In the genomic region with DNA sequence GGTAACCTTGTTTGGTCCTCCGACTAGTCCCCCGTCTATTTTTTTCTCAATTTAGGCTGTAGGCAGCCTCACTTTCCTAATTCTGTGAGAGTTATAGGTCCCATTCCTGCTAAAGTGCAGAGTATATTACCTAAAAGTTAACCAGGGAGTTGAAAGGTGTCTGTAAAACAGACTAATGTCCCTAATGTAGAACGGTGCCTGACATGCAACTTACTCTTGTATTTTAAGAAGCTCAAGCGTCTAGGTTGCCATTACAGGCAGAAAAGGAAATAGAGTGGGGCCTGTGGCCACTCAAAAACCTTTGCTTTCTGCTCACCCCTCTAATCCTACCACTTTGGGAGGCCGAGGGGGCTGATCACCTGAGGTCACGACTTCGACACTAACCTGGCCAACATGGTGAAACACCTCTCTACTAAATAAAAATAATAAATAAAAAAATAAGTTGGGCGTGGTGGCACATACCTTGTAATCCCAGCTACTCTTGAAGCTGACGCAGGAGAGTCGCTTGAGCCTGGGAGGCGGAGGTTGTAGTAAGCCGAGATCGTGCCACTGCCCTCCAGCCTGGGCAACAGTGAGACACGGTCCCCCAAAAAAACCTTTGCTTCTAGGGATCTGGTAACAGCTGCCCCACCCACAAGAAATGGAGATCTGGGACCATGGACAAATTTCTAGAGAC, we compare ENCODE assay signal across 8 cellular contexts. TPM values are rescaled to one million over a fixed set of nuclear protein-coding genes. Genes with fewer than 3 reads are reported as not detected.
DNase-seq lines count a peak whose midpoint lies in the region; ATAC-seq and TF ChIP-seq lines count a peak whose summit lies in the region.

No MANE protein-coding gene starts in this region.

- DNase-seq in Caki2 (ENCODE audit: low read depth) = peak; percentile 25
- peak in 1 of 2 donors; percentile 15 for DNase-seq in fibroblast of lung (ENCODE audit: low read depth in 2 of 2)
- no peak for DNase-seq in prostate gland (ENCODE audit: low spot score)
- DNase-seq in posterior vena cava (ENCODE audit: low spot score) = no peak
- DNase-seq in NCI-H2107 (lab: John Stamatoyannopoulos, UW) = no peak

- TF ChIP-seq POLR2A in prostate gland (IDR thresholded peaks at IDR 0.05) = peak; percentile 25

- H3K36me3 ChIP-seq in KMS-11 (ENCODE audit: insufficient read depth) (peaks cover 8% of the 10 kb centered on the region), fibroblast of lung (ENCODE audit: control insufficient read depth, insufficient read depth, low read length) (no peaks in the 10 kb centered on the region), prostate gland (no peaks in the 10 kb centered on the region)

- in situ Hi-C loops in Caki2 (cut with HindIII; ENCODE audit: low pct_unique_long_range_greater_than_20kb, low sequenced_read_pairs) = no loop called here

- peak overlapping the region; percentile 93 for H3K4me2 ChIP-seq in KMS-11
- H3K4me2 ChIP-seq in fibroblast of lung (ENCODE audit: extremely low read depth, insufficient read depth, low read length) = peak overlapping the region; percentile 71

- no peak for TF ChIP-seq CTCF in KMS-11 (conservative IDR thresholded peaks at IDR 0.05; ENCODE audit: low read depth, low read length)
- TF ChIP-seq CTCF in WI38 (IDR thresholded peaks at IDR 0.05; ENCODE audit: low read depth, low read length) = no peak
- no peak for TF ChIP-seq CTCF in fibroblast of lung (conservative IDR thresholded peaks at IDR 0.05 in 1 of 2, IDR thresholded peaks at IDR 0.05 in 1 of 2; ENCODE audit: low read depth in 1 of 2, low read length in 2 of 2)
- TF ChIP-seq CTCF in prostate gland (IDR thresholded peaks at IDR 0.05) = no peak

- H2AFZ ChIP-seq in KMS-11 (ENCODE audit: low read depth) = no peak overlapping the region
- H2AFZ ChIP-seq in fibroblast of lung (ENCODE audit: low read length) = no peak overlapping the region

- H3K4me3 ChIP-seq in KMS-11 (IDR thresholded peaks at IDR 0.05; ENCODE audit: insufficient read depth, low read depth, low read length) (no peak overlapping the region), WI38 (ENCODE audit: low read depth, low read length) (peak overlapping the region; percentile 87), fibroblast of lung (replicated peaks in 1 of 4; ENCODE audit: control extremely low read depth in 1 of 4, insufficient read depth in 1 of 4, low read depth in 3 of 4, low read length in 4 of 4) (peak overlapping the region; percentile 94 to 100 (median 98)), prostate gland (peak overlapping the region; percentile 81 to 85)

- H3K27me3 ChIP-seq in KMS-11 (ENCODE audit: insufficient read depth, low read depth) (no peaks in the 10 kb centered on the region), fibroblast of lung (ENCODE audit: control insufficient read depth, insufficient read depth, low read length) (no peaks in the 10 kb centered on the region), prostate gland (replicated peaks; ENCODE audit: insufficient read depth) (no peaks in the 10 kb centered on the region)

- intact Hi-C loops in prostate gland (cut with DNase I) = loop anchor here (2.0 kb wide), 1 partner anchor 74 kb away; a partner anchor contains a TSS
- intact Hi-C loops in posterior vena cava (cut with DNase I) = loop anchor here in 1 of 2 donors (10.0 kb wide), 1 partner anchor 80 kb away; a partner anchor contains a TSS

- H3K4me1 ChIP-seq in KMS-11 (ENCODE audit: low read depth, poor library complexity, severe bottlenecking) = peaks cover 59% of the 10 kb centered on the region
- H3K4me1 ChIP-seq in fibroblast of lung (ENCODE audit: control insufficient read depth, extremely low read depth, insufficient read depth, low read length) = peaks cover 2% of the 10 kb centered on the region
- peaks cover 5% of the 10 kb centered on the region for H3K4me1 ChIP-seq in prostate gland (replicated peaks)

- H3K79me2 ChIP-seq in KMS-11 (ENCODE audit: insufficient read depth, low read depth) (peaks cover 76% of the 10 kb centered on the region), fibroblast of lung (ENCODE audit: control insufficient read depth, insufficient read depth, low read length) (peaks cover 38% of the 10 kb centered on the region)

- no peak for ATAC-seq in HG03196 (IDR thresholded peaks at IDR 0.05; ENCODE audit: unreplicated experiment)

- H3K9ac ChIP-seq in KMS-11 = peak overlapping the region; percentile 99
- H3K9ac ChIP-seq in fibroblast of lung (ENCODE audit: insufficient read depth, low read length) = peak overlapping the region; percentile 92

- peak overlapping the region; percentile 99 for H3K27ac ChIP-seq in KMS-11
- peak overlapping the region; percentile 95 for H3K27ac ChIP-seq in fibroblast of lung (ENCODE audit: insufficient read depth, low read length)
- peak overlapping the region; percentile 84 to 95 for H3K27ac ChIP-seq in prostate gland

- peaks cover 9% of the 10 kb centered on the region for H4K20me1 ChIP-seq in KMS-11 (ENCODE audit: insufficient read depth)
- peaks cover 2% of the 10 kb centered on the region for H4K20me1 ChIP-seq in fibroblast of lung (ENCODE audit: control insufficient read depth, extremely low read depth, insufficient read depth, low read length)

- H3K9me3 ChIP-seq in fibroblast of lung (ENCODE audit: control insufficient read depth, insufficient read depth, low read depth, low read length) (no peaks in the 10 kb centered on the region), prostate gland (no peaks in the 10 kb centered on the region)

- WGBS in prostate gland = under 1% methylated on average over 14 of the region's 14 CpGs

RNA-seq across cellular contexts. Expression of a gene that starts 37.9 kb away (rescaled TPM):
- 27.3 and 32.5 TPM in 2 replicates for total RNA-seq in Caki2 (2014; rRNA removed; shearing (Covaris generic); ENCODE audit: low replicate concordance)
- total RNA-seq in fibroblast of lung (6.4 and 18.3 TPM in 2 replicates), prostate gland (10 to 100 TPM in 1 of 2 donors, 1 to 10 TPM in 1; 8.9 to 16.6 TPM), posterior vena cava (10 to 100 TPM in 1 of 2 donors, 1 to 10 TPM in 1; 5.5 to 11.8 TPM)
- polyA plus RNA-seq in fibroblast of lung = 22.1 and 22.3 TPM in 2 replicates
- 13.8 and 15.3 TPM in 2 replicates for polyA plus RNA-seq in fibroblast of lung (2012)
- polyA minus RNA-seq in fibroblast of lung (ENCODE audit: low replicate concordance) = 8.7 and 32.6 TPM in 2 replicates
